Comparison of ENCODE assay signal across 23 cellular contexts in the genomic region with DNA sequence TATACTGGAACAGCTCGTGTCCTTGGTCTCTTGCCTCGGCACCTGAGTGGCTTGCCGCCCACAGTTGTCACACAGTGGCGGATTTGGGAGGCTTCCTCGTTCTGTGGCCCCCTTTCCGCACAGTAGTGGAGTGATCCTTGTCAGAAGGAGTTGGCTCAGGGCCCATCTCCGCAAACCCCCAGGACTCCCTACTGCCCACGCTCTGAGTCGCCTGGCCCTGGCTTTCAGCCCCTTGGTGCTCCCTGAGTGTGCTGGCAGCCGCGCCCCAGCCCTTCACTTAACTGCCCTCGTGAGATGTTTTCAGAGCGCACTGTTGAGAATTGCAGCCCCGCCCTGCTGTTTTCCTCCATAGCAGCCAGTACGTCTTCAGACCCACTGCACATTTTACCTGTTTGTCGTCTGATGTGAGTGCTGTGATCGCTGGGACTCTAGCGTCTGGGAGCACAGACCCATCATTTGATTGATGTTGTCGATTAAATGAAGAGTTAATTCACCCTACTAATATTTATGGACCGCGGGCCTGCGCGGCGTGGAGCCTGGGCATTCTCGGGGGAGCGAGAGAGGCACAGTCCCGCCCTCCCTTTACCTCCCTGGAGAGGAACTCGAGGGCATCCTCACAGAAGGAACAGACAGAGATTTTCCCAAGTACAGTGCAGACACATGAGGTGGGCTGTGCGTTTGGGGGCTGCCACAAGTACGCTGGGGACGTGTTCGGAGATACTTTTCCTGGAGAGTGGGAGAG.
DNase-seq lines count a peak whose midpoint lies in the region; ATAC-seq and TF ChIP-seq lines count a peak whose summit lies in the region.
"Had no signal": no experiment of that assay in that cellular context is flagged by ENCODE, and none has a peak within 500 bp of the region (broad histone marks: within the 10 kb centered on the region; RNA-seq: fewer than 3 reads in every experiment).

No MANE protein-coding gene starts in this region.

- H3K4me2 ChIP-seq in OCI-LY1 (ENCODE audit: low read length) = no peak overlapping the region; the same call in 1 of the 2 replicates

- H3F3A ChIP-seq in OCI-LY1 (ENCODE audit: insufficient read depth, low read length) = no peaks in the 10 kb centered on the region

- peaks cover 28% of the 10 kb centered on the region for H3K36me3 Mint-ChIP-seq in neural crest cell (ENCODE audit: low read depth)

- no peaks in the 10 kb centered on the region for H3K9me3 Mint-ChIP-seq in stimulated activated naive CD8-positive, alpha-beta T cell treated with anti-CD3 and anti-CD28 coated beads, Interleukin-15, amount 100 ng/mL, for 72 hours
- H3K9me3 Mint-ChIP-seq in neural crest cell = peaks cover 2% of the 10 kb centered on the region
- H3K9me3 Mint-ChIP-seq: CD4-positive, alpha-beta T cell had no signal

- no peaks in the 10 kb centered on the region for H3K27me3 ChIP-seq in OCI-LY1 (ENCODE audit: insufficient read depth, low read length)
- H3K27me3 ChIP-seq: SJSA1 had no signal

- H4K20me1 ChIP-seq in OCI-LY1 (ENCODE audit: insufficient read depth, low read length) = no peaks in the 10 kb centered on the region

- no peak overlapping the region; the same call in 1 of the 2 replicates for H3K9ac ChIP-seq in OCI-LY1 (ENCODE audit: low read length)
- H3K9ac ChIP-seq: GM23248 had no signal

- H3K27ac ChIP-seq in OCI-LY1 (ENCODE audit: low read depth, low read length, poor library complexity, severe bottlenecking) = peak overlapping the region; percentile 89
- H3K27ac ChIP-seq: GM23248, SJSA1 had no signal

- no peak overlapping the region for H3K4me3 ChIP-seq in OCI-LY1 (ENCODE audit: low read depth, low read length, poor library complexity, severe bottlenecking)
- H3K4me3 ChIP-seq: GM12878, GM23248, SJSA1 had no signal

- H3K36me3 ChIP-seq in OCI-LY1 (ENCODE audit: insufficient read depth, low read length) = peaks cover 86% of the 10 kb centered on the region

- no peaks in the 10 kb centered on the region for H3K27me3 Mint-ChIP-seq in stimulated activated naive CD8-positive, alpha-beta T cell treated with anti-CD3 and anti-CD28 coated beads, Interleukin-15, amount 100 ng/mL, for 72 hours
- no peaks in the 10 kb centered on the region for H3K27me3 Mint-ChIP-seq in neural crest cell (ENCODE audit: low read depth)
- H3K27me3 Mint-ChIP-seq: CD4-positive, alpha-beta T cell had no signal

- no peak overlapping the region for H3K4me3 Mint-ChIP-seq in stimulated activated naive CD8-positive, alpha-beta T cell treated with anti-CD3 and anti-CD28 coated beads, Interleukin-15, amount 100 ng/mL, for 72 hours
- H3K4me3 Mint-ChIP-seq in neural crest cell = no peak overlapping the region
- H3K4me3 Mint-ChIP-seq: CD4-positive, alpha-beta T cell had no signal

- no peaks in the 10 kb centered on the region for H3K9me3 ChIP-seq in OCI-LY1 (ENCODE audit: low read length)
- H3K9me3 ChIP-seq: SJSA1 had no signal

- no peaks in the 10 kb centered on the region for H3K9me2 ChIP-seq in OCI-LY1 (ENCODE audit: low read depth, low read length)

- DNase-seq in stimulated activated naive CD8-positive, alpha-beta T cell treated with anti-CD3 and anti-CD28 coated beads, Interleukin-15, Interleukin-2, amounts not matched to agents 100 U/mL and 50 U/mL, for 24 hours = no peak
- DNase-seq in stimulated activated naive CD8-positive, alpha-beta T cell treated with anti-CD3 and anti-CD28 coated beads, Interleukin-15, amount 100 ng/mL, for 72 hours = no peak
- DNase-seq in neural crest cell (ENCODE audit: low read depth, low spot score) (no peak), NAMALWA (ENCODE audit: low spot score) (no peak)
- DNase-seq in stimulated activated CD4-positive, alpha-beta T cell treated with anti-CD3 and anti-CD28 coated beads, Interleukin-1b, Interleukin-23, amount 100 ng/mL, for 48 hours = no peak
- DNase-seq in stimulated activated CD4-positive, alpha-beta T cell treated with anti-CD3 and anti-CD28 coated beads, Interleukin-15, amount 100 ng/mL, for 24 hours = no peak
- DNase-seq: AML-193; CD4-positive, alpha-beta T cell; COR-L47; DND-41; HCEC 1CT; KG1; NCI-H1092 treated with DMSO at 0.1 percent for 48 hours; NCI-H1436 treated with DMSO at 0.1 percent for 48 hours; NCI-H1930; NCI-H2171; NCI-H524 treated with DMSO at 0.1 percent for 48 hours had no signal

- ATAC-seq in stimulated activated naive CD8-positive, alpha-beta T cell treated with anti-CD3 and anti-CD28 coated beads, Interleukin-15, Interleukin-2, amounts not matched to agents 100 U/mL and 50 U/mL, for 24 hours = peak; percentile 32
- ATAC-seq in stimulated activated naive CD8-positive, alpha-beta T cell treated with anti-CD3 and anti-CD28 coated beads, Interleukin-15, amount 100 ng/mL, for 72 hours = no peak
- ATAC-seq in GM18909 (IDR thresholded peaks at IDR 0.05; ENCODE audit: poor library complexity, unreplicated experiment) = no peak
- ATAC-seq: GM12878, Right ventricle myocardium inferior had no signal

- H3K27ac Mint-ChIP-seq in stimulated activated naive CD8-positive, alpha-beta T cell treated with anti-CD3 and anti-CD28 coated beads, Interleukin-15, amount 100 ng/mL, for 72 hours = no peak overlapping the region
- peak overlapping the region; percentile 81 for H3K27ac Mint-ChIP-seq in neural crest cell (ENCODE audit: unreplicated experiment)
- H3K27ac Mint-ChIP-seq: CD4-positive, alpha-beta T cell had no signal

- H3K79me2 ChIP-seq in OCI-LY1 (ENCODE audit: insufficient read depth, low read length) = no peaks in the 10 kb centered on the region

- no peak overlapping the region for H2AFZ ChIP-seq in OCI-LY1 (ENCODE audit: low read length)
- H2AFZ ChIP-seq: GM23248 had no signal

- peaks cover 51% of the 10 kb centered on the region for H3K4me1 ChIP-seq in OCI-LY1 (ENCODE audit: insufficient read depth, low read length, severe bottlenecking)
- H3K4me1 ChIP-seq: SJSA1 had no signal

- TF ChIP-seq CTCF in OCI-LY1 (IDR thresholded peaks at IDR 0.05; ENCODE audit: low read length) = no peak
- no peak for TF ChIP-seq CTCF in neural crest cell (conservative IDR thresholded peaks at IDR 0.05)

- no peaks in the 10 kb centered on the region for H3K4me1 Mint-ChIP-seq in stimulated activated naive CD8-positive, alpha-beta T cell treated with anti-CD3 and anti-CD28 coated beads, Interleukin-15, amount 100 ng/mL, for 72 hours
- no peaks in the 10 kb centered on the region for H3K4me1 Mint-ChIP-seq in neural crest cell
